ENCODE assay signal across 9 cellular contexts in the genomic region with DNA sequence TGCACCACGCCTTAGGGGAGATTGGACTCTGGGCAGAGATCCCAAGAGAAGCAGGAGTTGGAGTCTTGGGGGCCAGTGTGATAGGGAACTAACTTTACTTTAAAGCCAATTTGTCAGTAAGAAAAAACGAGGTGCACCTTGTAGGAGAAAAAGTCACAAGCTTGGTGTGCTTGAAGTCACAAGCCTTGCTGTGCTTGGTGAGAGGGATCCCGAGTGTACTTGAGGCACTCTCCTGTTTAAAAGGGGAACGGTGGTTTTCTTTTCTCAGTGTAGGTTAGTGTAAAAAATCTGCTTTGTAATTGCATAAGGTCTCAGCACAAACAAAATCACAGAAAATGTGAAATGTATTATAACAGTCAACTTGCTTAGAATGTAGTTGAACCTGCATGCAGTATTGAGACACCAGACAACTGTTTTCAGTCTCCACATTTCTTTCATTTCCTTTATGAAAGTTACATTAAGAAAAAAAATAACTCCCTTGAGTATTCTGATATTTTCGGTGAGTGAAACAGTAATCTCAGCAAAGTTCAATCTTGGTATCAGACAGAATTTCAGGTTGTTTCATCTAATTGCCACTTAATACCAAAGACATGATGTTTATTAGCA.
A peak's percentile ranks its signal among the peaks of the same experiment; 100 is the strongest.
DNase-seq lines count a peak whose midpoint lies in the region; ATAC-seq lines count a peak whose summit lies in the region.
"Had no signal": no experiment of that assay in that cellular context is flagged by ENCODE, and none has a peak within 500 bp of the region (broad histone marks: within the 10 kb centered on the region; RNA-seq: fewer than 3 reads in every experiment).

No MANE protein-coding gene starts in this region.

- ATAC-seq in GM18867 (IDR thresholded peaks at IDR 0.05; ENCODE audit: unreplicated experiment) (peak; percentile 65), GM21447 (IDR thresholded peaks at IDR 0.05; ENCODE audit: unreplicated experiment) (peak; percentile 69), HG03354 (IDR thresholded peaks at IDR 0.05; ENCODE audit: poor library complexity, severe bottlenecking, unreplicated experiment) (peak; percentile 74), naive B cell (ENCODE audit: low read depth in 2 of 2) (peak; percentile 51 to 55)

- H3K27ac Mint-ChIP-seq in naive B cell, result peak overlapping the region; percentile 33 to 91 (median 84)

- peak overlapping the region; percentile 6 to 87 (median 69) for H3K4me3 Mint-ChIP-seq in naive B cell

- peaks cover 0 to 4% of the 10 kb centered on the region in 2 donors for H3K36me3 Mint-ChIP-seq in naive B cell

- DNase-seq in naive B cell, result peak; percentile 52
- no peak for DNase-seq in hepatic stellate cell (ENCODE audit: low spot score)
- no peak for DNase-seq in NCI-H510A (lab: John Stamatoyannopoulos, UW)
- DNase-seq in globus pallidus (ENCODE audit: low spot score), result no peak
- DNase-seq: activated CD8-positive, alpha-beta memory T cell treated with anti-CD3 and anti-CD28 coated beads for 24 hours; esophagus squamous epithelium had no signal

- H3K9me3 Mint-ChIP-seq in naive B cell, result peaks cover 0 to 2% (median 0%) of the 10 kb centered on the region in 7 donors

- H3K4me1 Mint-ChIP-seq in naive B cell, result peaks cover 49 to 59% (median 50%) of the 10 kb centered on the region in 3 donors

- no peaks in the 10 kb centered on the region for H3K27me3 Mint-ChIP-seq in naive B cell
